In genomic region chr1:33086384-33086850, GRCh38 we compare ENCODE assay signal across 8 cellular contexts. TPM values are rescaled to one million over a fixed set of nuclear protein-coding genes. Genes with fewer than 3 reads are reported as not detected.
A peak's percentile ranks its signal among the peaks of the same experiment; 100 is the strongest.
DNase-seq lines count a peak whose midpoint lies in the region; ATAC-seq and TF ChIP-seq lines count a peak whose summit lies in the region.

No MANE protein-coding gene starts in this region.

- peak; percentile 11 for DNase-seq in DMS79 (lab: John Stamatoyannopoulos, UW)
- DNase-seq in MM.1S, result peak; percentile 34
- DNase-seq in SJCRH30, result peak; percentile 85 to 93
- peak; percentile 56 to 63 for DNase-seq in breast epithelium (ENCODE audit: low spot score in 2 of 2)
- peak; percentile 67 for DNase-seq in iPS DF 6.9 (ENCODE audit: low read depth, low spot score)
- DNase-seq in sigmoid colon, result peak; percentile 87

- intact Hi-C loops in breast epithelium (cut with DNase I; ENCODE audit: low total_unique reads) (no loop called here), sigmoid colon (cut with DNase I) (loop anchor here (2.0 kb wide), 1 partner anchor 154 kb away; no protein-coding TSS in a partner anchor)

- H3K4me1 ChIP-seq in MM.1S (ENCODE audit: low read length), result peaks cover 10% of the 10 kb centered on the region; the same call in 1 of the 2 replicates
- no peaks in the 10 kb centered on the region for H3K4me1 ChIP-seq in SJCRH30
- H3K4me1 ChIP-seq in breast epithelium, result no peaks in the 10 kb centered on the region
- no peaks in the 10 kb centered on the region for H3K4me1 ChIP-seq in iPS DF 6.9 (ENCODE audit: control insufficient read depth, insufficient read depth, low read length)
- H3K4me1 ChIP-seq in sigmoid colon, result peaks cover 0 to 10% (median 9%) of the 10 kb centered on the region in 4 donors

- TF ChIP-seq POLR2A in breast epithelium (IDR thresholded peaks at IDR 0.05) (no peak), sigmoid colon (IDR thresholded peaks at IDR 0.05) (no peak)

- H3K4me3 ChIP-seq in MM.1S (ENCODE audit: low read length), result no peak overlapping the region
- H3K4me3 ChIP-seq in SJCRH30, result no peak overlapping the region
- H3K4me3 ChIP-seq in breast epithelium, result no peak overlapping the region
- no peak overlapping the region for H3K4me3 ChIP-seq in iPS DF 6.9 (ENCODE audit: low read length)
- no peak overlapping the region for H3K4me3 ChIP-seq in sigmoid colon

- H3K27ac ChIP-seq in MM.1S (ENCODE audit: low read length) (no peak overlapping the region), SJCRH30 (no peak overlapping the region), breast epithelium (no peak overlapping the region), iPS DF 6.9 (ENCODE audit: low read length) (no peak overlapping the region), sigmoid colon (no peak overlapping the region)

- TF ChIP-seq CTCF in MM.1S (IDR thresholded peaks at IDR 0.05; ENCODE audit: low read length), result peak; percentile 64
- TF ChIP-seq CTCF in breast epithelium (IDR thresholded peaks at IDR 0.05), result peak in 2 of 3 donors; percentile 71 to 72
- TF ChIP-seq CTCF in sigmoid colon (IDR thresholded peaks at IDR 0.05), result peak; percentile 31 to 78 (median 62)

- no peak for TF ChIP-seq EP300 in sigmoid colon (IDR thresholded peaks at IDR 0.05)

- H3K9me2 ChIP-seq in MM.1S (replicated peaks; ENCODE audit: insufficient read depth, low read length), result no peaks in the 10 kb centered on the region

- no peak overlapping the region for H3K4me2 ChIP-seq in MM.1S (ENCODE audit: low read depth, low read length)

- no peaks in the 10 kb centered on the region for H3K9me3 ChIP-seq in MM.1S (replicated peaks; ENCODE audit: insufficient read depth, low read length)
- no peaks in the 10 kb centered on the region for H3K9me3 ChIP-seq in SJCRH30 (replicated peaks)
- H3K9me3 ChIP-seq in breast epithelium, result no peaks in the 10 kb centered on the region
- H3K9me3 ChIP-seq in iPS DF 6.9 (ENCODE audit: control insufficient read depth, insufficient read depth, low read length), result no peaks in the 10 kb centered on the region
- H3K9me3 ChIP-seq in sigmoid colon, result no peaks in the 10 kb centered on the region

- H3K27me3 ChIP-seq in MM.1S (replicated peaks; ENCODE audit: insufficient read depth, low read length) (peaks cover 5% of the 10 kb centered on the region; the same call in 1 of the 2 replicates), SJCRH30 (no peaks in the 10 kb centered on the region), breast epithelium (no peaks in the 10 kb centered on the region), iPS DF 6.9 (ENCODE audit: control insufficient read depth, insufficient read depth, low read length) (peaks cover 24% of the 10 kb centered on the region), sigmoid colon (no peaks in the 10 kb centered on the region)

- ATAC-seq in GM18498 (IDR thresholded peaks at IDR 0.05; ENCODE audit: unreplicated experiment) (no peak), HG02759 (IDR thresholded peaks at IDR 0.05; ENCODE audit: unreplicated experiment) (no peak)

- no CpG with 5 or more reads among the region's 12 CpGs for WGBS in iPS DF 6.9 (ENCODE audit: insufficient coverage, insufficient read length)
- WGBS in sigmoid colon, 2 donors, result 31 to 37% methylated on average over 12 of the region's 12 CpGs

- H3K9ac ChIP-seq in MM.1S (ENCODE audit: low read length), result no peak overlapping the region

- H2AFZ ChIP-seq in MM.1S (ENCODE audit: low read length), result no peak overlapping the region

- H4K20me1 ChIP-seq in MM.1S (ENCODE audit: insufficient read depth, low read length), result no peaks in the 10 kb centered on the region

- H3F3A ChIP-seq in MM.1S (ENCODE audit: insufficient read depth, low read length), result no peaks in the 10 kb centered on the region; the same call in 1 of the 2 replicates

- H3K79me2 ChIP-seq in MM.1S (ENCODE audit: low read length), result no peaks in the 10 kb centered on the region

- no peaks in the 10 kb centered on the region for H3K36me3 ChIP-seq in MM.1S (replicated peaks; ENCODE audit: insufficient read depth, low read length)
- H3K36me3 ChIP-seq in SJCRH30, result no peaks in the 10 kb centered on the region
- H3K36me3 ChIP-seq in breast epithelium, result no peaks in the 10 kb centered on the region
- H3K36me3 ChIP-seq in iPS DF 6.9 (ENCODE audit: control insufficient read depth, insufficient read depth, low read length), result no peaks in the 10 kb centered on the region
- H3K36me3 ChIP-seq in sigmoid colon, result no peaks in the 10 kb centered on the region

RNA-seq across cellular contexts. Expression of gene AZIN2, which starts 5.5 kb away (rescaled TPM):
- total RNA-seq in SJCRH30 (2014; rRNA removed; shearing (Covaris generic)), result 8.4 and 8.8 TPM in 2 replicates
- total RNA-seq in breast epithelium (10 to 100 TPM in 1 of 3 donors, 1 to 10 TPM in 2; 1.9 to 11.8 (median 7.9) TPM), sigmoid colon (1 to 10 TPM; 1.1 to 2.5 (median 1.5) TPM)
- polyA plus RNA-seq in sigmoid colon, result 10 to 100 TPM in 2 of 3 donors, 1 to 10 TPM in 1; 3.6 to 30.9 (median 14.8) TPM

RNA-seq across cellular contexts. Expression of gene AK2, which starts 49.7 kb away (rescaled TPM):
- 279 and 283 TPM in 2 replicates for total RNA-seq in SJCRH30 (2014; rRNA removed; shearing (Covaris generic))
- total RNA-seq in breast epithelium, result 100 to 1,000 TPM; 124 to 483 (median 280) TPM
- 100 to 1,000 TPM in 2 of 4 donors, 10 to 100 TPM in 2; 79.6 to 190 (median 98.8) TPM for total RNA-seq in sigmoid colon
- polyA plus RNA-seq in sigmoid colon, result 100 to 1,000 TPM; 139 to 202 (median 158) TPM

Comparison
In these comparisons a context has a peak if more than half of its experiments do, and no peak if none do; other contexts are left out.
1. DNase-seq: peak in every context shown above with its lines; median percentile 89 in SJCRH30; 87 in sigmoid colon; 67 in iPS DF 6.9; 60 in breast epithelium; 34 in MM.1S; 11 in DMS79.